26 cellular contexts compared by ENCODE assay signal in genomic region chr4:117773067-117773946, GRCh38.
DNase-seq lines count a peak whose midpoint lies in the region; ATAC-seq, FAIRE-seq and TF ChIP-seq lines count a peak whose summit lies in the region.
"Had no signal": no experiment of that assay in that cellular context is flagged by ENCODE, and none has a peak within 500 bp of the region (broad histone marks: within the 10 kb centered on the region; RNA-seq: fewer than 3 reads in every experiment).

No MANE protein-coding gene starts in this region.

- H3K9me3 Mint-ChIP-seq in stimulated activated memory B cell treated with anti-CD40 and anti-IgM and Interleukin-4, amounts not matched to agents 10 μg/mL and 1 μg/mL and 100 μg/mL, for 72 hours, result peaks cover 3% of the 10 kb centered on the region
- H3K9me3 Mint-ChIP-seq: activated CD8-positive, alpha-beta T cell treated with anti-CD3 and anti-CD28 coated beads for 36 hours; activated naive CD4-positive, alpha-beta T cell treated with anti-CD3 and anti-CD28 coated beads for 36 hours had no signal

- DNase-seq in MV-4-11 (lab: John Stamatoyannopoulos, UW) (peak; percentile 18), T1000 (lab: John Stamatoyannopoulos, UW) (peak; percentile 1), kidney tubule cell (ENCODE audit: low spot score) (peak; percentile 36), superior temporal gyrus (ENCODE audit: extremely low spot score) (peak; percentile 16), tibial nerve (ENCODE audit: low spot score in 2 of 2) (no peak), RCC 7860 (ENCODE audit: low spot score) (no peak)
- DNase-seq: activated CD8-positive, alpha-beta memory T cell treated with anti-CD3 and anti-CD28 coated beads, Interleukin-2, amount 50 U/mL, for 48 hours; activated CD8-positive, alpha-beta T cell treated with anti-CD3 and anti-CD28 coated beads for 36 hours; activated naive CD4-positive, alpha-beta T cell treated with anti-CD3 and anti-CD28 coated beads for 36 hours; body of pancreas; DMS79 treated with DMSO at 0.1 percent for 48 hours; GOT3; HFFc6; IMR-90; NK-92 treated with Interleukin-12 subunit alpha and Interleukin-12 subunit beta, amount 100 ng/mL, for 24 hours; ovary; PC-9; T-helper 2 cell; upper lobe of right lung had no signal

- H3K36me3 ChIP-seq in tibial nerve, result no peaks in the 10 kb centered on the region
- H3K36me3 ChIP-seq: BLaER1, ovary, upper lobe of right lung had no signal

- FAIRE-seq in RCC 7860 (lab: Jason Lieb, UNC), result no peak
- FAIRE-seq: frontal cortex had no signal

- no peak for TF ChIP-seq POLR2A in tibial nerve (IDR thresholded peaks at IDR 0.05)

- no peak overlapping the region for H3K27ac ChIP-seq in tibial nerve
- H3K27ac ChIP-seq: BLaER1, body of pancreas, dorsolateral prefrontal cortex, ovary, PC-9, upper lobe of right lung had no signal

- no peak overlapping the region for H3K4me3 ChIP-seq in tibial nerve
- H3K4me3 ChIP-seq: BLaER1, body of pancreas, dorsolateral prefrontal cortex, ovary, PC-9, upper lobe of right lung had no signal

- no peaks in the 10 kb centered on the region for H3K27me3 ChIP-seq in tibial nerve
- H3K27me3 ChIP-seq: BLaER1, body of pancreas, ovary, upper lobe of right lung had no signal

- 70 to 75% methylated on average over 2 of the region's 2 CpGs for WGBS in tibial nerve, 2 donors

- H3K27ac Mint-ChIP-seq in stimulated activated memory B cell treated with anti-CD40 and anti-IgM and Interleukin-4, amounts not matched to agents 10 μg/mL and 1 μg/mL and 100 μg/mL, for 72 hours, result no peak overlapping the region
- H3K27ac Mint-ChIP-seq: activated CD8-positive, alpha-beta T cell treated with anti-CD3 and anti-CD28 coated beads for 36 hours; activated naive CD4-positive, alpha-beta T cell treated with anti-CD3 and anti-CD28 coated beads for 36 hours; HFFc6 had no signal

- H3K27me3 Mint-ChIP-seq in stimulated activated memory B cell treated with anti-CD40 and anti-IgM and Interleukin-4, amounts not matched to agents 10 μg/mL and 1 μg/mL and 100 μg/mL, for 72 hours, result no peaks in the 10 kb centered on the region
- H3K27me3 Mint-ChIP-seq: activated CD8-positive, alpha-beta T cell treated with anti-CD3 and anti-CD28 coated beads for 36 hours; central memory CD8-positive, alpha-beta T cell had no signal

- H3K36me3 Mint-ChIP-seq in stimulated activated memory B cell treated with anti-CD40 and anti-IgM and Interleukin-4, amounts not matched to agents 10 μg/mL and 1 μg/mL and 100 μg/mL, for 72 hours, result no peaks in the 10 kb centered on the region

- TF ChIP-seq CTCF in tibial nerve (IDR thresholded peaks at IDR 0.05), result no peak

- H3K4me1 Mint-ChIP-seq in stimulated activated memory B cell treated with anti-CD40 and anti-IgM and Interleukin-4, amounts not matched to agents 10 μg/mL and 1 μg/mL and 100 μg/mL, for 72 hours, result no peaks in the 10 kb centered on the region
- H3K4me1 Mint-ChIP-seq: central memory CD8-positive, alpha-beta T cell had no signal

- H3K4me3 Mint-ChIP-seq in stimulated activated memory B cell treated with anti-CD40 and anti-IgM and Interleukin-4, amounts not matched to agents 10 μg/mL and 1 μg/mL and 100 μg/mL, for 72 hours, result no peak overlapping the region
- H3K4me3 Mint-ChIP-seq: activated CD8-positive, alpha-beta T cell treated with anti-CD3 and anti-CD28 coated beads for 36 hours; activated naive CD4-positive, alpha-beta T cell treated with anti-CD3 and anti-CD28 coated beads for 36 hours; central memory CD8-positive, alpha-beta T cell; HFFc6 had no signal

- no peak for TF ChIP-seq EP300 in tibial nerve (IDR thresholded peaks at IDR 0.05)

- H3K9me3 ChIP-seq in tibial nerve, result peaks cover 0 to 3% (median 0%) of the 10 kb centered on the region in 4 donors
- H3K9me3 ChIP-seq: BLaER1, body of pancreas, ovary, upper lobe of right lung had no signal

- no peaks in the 10 kb centered on the region for H3K4me1 ChIP-seq in tibial nerve
- H3K4me1 ChIP-seq: BLaER1, body of pancreas, upper lobe of right lung had no signal

- ATAC-seq in stimulated activated memory B cell treated with anti-CD40 and anti-IgM and Interleukin-4, amounts not matched to agents 10 μg/mL and 1 μg/mL and 100 μg/mL, for 72 hours, result no peak
- no peak for ATAC-seq in GM21515 (IDR thresholded peaks at IDR 0.05; ENCODE audit: unreplicated experiment)
- ATAC-seq: activated CD8-positive, alpha-beta T cell treated with anti-CD3 and anti-CD28 coated beads for 36 hours; body of pancreas; Right ventricle myocardium inferior; upper lobe of right lung had no signal

Comparison
In these comparisons a context has a peak if more than half of its experiments do, and no peak if none do; other contexts are left out.
1. DNase-seq: peak in MV-4-11 (single experiment), T1000 (single experiment), kidney tubule cell (single experiment) and superior temporal gyrus (single experiment); none in tibial nerve (0 of 2) and RCC 7860 (single experiment).